Comparison of ENCODE assay signal across 1 cellular context in the genomic region with DNA sequence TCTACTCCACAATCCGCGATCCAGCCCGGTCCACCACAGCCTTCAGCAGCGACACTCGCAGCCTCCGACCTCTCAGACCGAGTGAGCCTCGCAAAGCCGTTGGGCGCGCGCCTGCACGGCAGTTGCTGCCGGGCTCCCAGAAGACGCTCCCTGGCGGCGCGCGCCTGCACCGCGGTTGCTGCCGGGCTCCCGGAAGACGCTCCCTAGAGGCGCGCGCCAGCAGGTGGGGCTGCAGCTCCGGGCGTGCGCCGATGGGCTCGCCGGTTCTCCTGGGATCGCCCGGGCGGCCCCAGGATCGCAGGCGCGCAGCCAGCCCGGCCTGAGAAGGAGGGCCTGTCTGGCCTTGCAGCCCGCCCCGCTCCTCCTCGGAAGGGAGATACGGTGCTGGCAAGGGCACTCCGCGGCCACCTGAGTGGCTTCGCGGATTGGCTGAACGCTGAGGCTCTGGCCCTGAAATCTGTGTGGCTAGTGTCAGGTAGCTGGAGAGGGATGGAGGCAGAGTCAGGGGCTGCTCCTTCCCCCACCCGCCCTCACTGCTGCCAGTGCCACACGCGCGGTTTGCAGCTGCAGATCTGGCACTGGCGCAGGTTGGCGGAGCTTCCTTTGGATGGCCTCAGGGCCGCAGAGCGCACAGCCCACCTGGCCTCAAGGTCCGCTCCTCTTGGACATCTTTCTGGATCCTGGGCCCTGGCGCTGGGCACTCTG.
TF ChIP-seq lines count a peak whose summit lies in the region.

No MANE protein-coding gene starts in this region.

TF ChIP-seq in HepG2, 621 proteins besides CTCF, POLR2A, EP300 and RAD21:
- TF ChIP-seq, protein P1, sequence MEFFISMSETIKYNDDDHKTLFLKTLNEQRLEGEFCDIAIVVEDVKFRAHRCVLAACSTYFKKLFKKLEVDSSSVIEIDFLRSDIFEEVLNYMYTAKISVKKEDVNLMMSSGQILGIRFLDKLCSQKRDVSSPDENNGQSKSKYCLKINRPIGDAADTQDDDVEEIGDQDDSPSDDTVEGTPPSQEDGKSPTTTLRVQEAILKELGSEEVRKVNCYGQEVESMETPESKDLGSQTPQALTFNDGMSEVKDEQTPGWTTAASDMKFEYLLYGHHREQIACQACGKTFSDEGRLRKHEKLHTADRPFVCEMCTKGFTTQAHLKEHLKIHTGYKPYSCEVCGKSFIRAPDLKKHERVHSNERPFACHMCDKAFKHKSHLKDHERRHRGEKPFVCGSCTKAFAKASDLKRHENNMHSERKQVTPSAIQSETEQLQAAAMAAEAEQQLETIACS (CRISPR knock-in tag; IDR thresholded peaks at IDR 0.05): peak; percentile 78
- TF ChIP-seq ELF1 (CRISPR knock-in tag; IDR thresholded peaks at IDR 0.05) (peak; percentile 37; the same call in 1 of the 2 replicates), KDM2A (CRISPR knock-in tag; IDR thresholded peaks at IDR 0.05; ENCODE audit: borderline replicate concordance, low read depth) (0 out of 2 replicates have a peak, but pooled peaks have one; percentile 36), STAG1 (CRISPR knock-in tag; IDR thresholded peaks at IDR 0.05) (peak; percentile 49), GABPB1 (CRISPR knock-in tag; IDR thresholded peaks at IDR 0.05) (peak; percentile 75), ELF3 (CRISPR knock-in tag; IDR thresholded peaks at IDR 0.05) (peak; percentile 27; the same call in 1 of the 2 replicates)
- TF ChIP-seq, protein P2, sequence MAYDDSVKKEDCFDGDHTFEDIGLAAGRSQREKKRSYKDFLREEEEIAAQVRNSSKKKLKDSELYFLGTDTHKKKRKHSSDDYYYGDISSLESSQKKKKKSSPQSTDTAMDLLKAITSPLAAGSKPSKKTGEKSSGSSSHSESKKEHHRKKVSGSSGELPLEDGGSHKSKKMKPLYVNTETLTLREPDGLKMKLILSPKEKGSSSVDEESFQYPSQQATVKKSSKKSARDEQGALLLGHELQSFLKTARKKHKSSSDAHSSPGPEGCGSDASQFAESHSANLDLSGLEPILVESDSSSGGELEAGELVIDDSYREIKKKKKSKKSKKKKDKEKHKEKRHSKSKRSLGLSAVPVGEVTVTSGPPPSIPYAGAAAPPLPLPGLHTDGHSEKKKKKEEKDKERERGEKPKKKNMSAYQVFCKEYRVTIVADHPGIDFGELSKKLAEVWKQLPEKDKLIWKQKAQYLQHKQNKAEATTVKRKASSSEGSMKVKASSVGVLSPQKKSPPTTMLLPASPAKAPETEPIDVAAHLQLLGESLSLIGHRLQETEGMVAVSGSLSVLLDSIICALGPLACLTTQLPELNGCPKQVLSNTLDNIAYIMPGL (CRISPR knock-in tag; IDR thresholded peaks at IDR 0.05; ENCODE audit: borderline replicate concordance in 1 of 2, low read depth in 1 of 2): 0 out of 4 replicates have a peak, but pooled peaks of 1 of the 2 experiments have one; percentile 23
- TF ChIP-seq, protein P3, sequence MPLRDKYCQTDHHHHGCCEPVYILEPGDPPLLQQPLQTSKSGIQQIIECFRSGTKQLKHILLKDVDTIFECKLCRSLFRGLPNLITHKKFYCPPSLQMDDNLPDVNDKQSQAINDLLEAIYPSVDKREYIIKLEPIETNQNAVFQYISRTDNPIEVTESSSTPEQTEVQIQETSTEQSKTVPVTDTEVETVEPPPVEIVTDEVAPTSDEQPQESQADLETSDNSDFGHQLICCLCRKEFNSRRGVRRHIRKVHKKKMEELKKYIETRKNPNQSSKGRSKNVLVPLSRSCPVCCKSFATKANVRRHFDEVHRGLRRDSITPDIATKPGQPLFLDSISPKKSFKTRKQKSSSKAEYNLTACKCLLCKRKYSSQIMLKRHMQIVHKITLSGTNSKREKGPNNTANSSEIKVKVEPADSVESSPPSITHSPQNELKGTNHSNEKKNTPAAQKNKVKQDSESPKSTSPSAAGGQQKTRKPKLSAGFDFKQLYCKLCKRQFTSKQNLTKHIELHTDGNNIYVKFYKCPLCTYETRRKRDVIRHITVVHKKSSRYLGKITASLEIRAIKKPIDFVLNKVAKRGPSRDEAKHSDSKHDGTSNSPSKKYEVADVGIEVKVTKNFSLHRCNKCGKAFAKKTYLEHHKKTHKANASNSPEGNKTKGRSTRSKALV (CRISPR knock-in tag; IDR thresholded peaks at IDR 0.05): 0 out of 2 replicates have a peak, but pooled peaks have one; percentile 58
- TF ChIP-seq, protein P4, sequence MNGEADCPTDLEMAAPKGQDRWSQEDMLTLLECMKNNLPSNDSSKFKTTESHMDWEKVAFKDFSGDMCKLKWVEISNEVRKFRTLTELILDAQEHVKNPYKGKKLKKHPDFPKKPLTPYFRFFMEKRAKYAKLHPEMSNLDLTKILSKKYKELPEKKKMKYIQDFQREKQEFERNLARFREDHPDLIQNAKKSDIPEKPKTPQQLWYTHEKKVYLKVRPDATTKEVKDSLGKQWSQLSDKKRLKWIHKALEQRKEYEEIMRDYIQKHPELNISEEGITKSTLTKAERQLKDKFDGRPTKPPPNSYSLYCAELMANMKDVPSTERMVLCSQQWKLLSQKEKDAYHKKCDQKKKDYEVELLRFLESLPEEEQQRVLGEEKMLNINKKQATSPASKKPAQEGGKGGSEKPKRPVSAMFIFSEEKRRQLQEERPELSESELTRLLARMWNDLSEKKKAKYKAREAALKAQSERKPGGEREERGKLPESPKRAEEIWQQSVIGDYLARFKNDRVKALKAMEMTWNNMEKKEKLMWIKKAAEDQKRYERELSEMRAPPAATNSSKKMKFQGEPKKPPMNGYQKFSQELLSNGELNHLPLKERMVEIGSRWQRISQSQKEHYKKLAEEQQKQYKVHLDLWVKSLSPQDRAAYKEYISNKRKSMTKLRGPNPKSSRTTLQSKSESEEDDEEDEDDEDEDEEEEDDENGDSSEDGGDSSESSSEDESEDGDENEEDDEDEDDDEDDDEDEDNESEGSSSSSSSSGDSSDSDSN (CRISPR knock-in tag; IDR thresholded peaks at IDR 0.05): peak; percentile 34; the same call in 1 of the 2 replicates
